In genomic region chr18:10128906-10129305, GRCh38 we compare ENCODE assay signal across 23 cellular contexts.
"Had no signal": no experiment of that assay in that cellular context is flagged by ENCODE, and none has a peak within 500 bp of the region (broad histone marks: within the 10 kb centered on the region; RNA-seq: fewer than 3 reads in every experiment).

No MANE protein-coding gene starts in this region.

- H3K36me3 ChIP-seq: esophagus squamous epithelium, ovary, right lobe of liver, suprapubic skin, upper lobe of right lung had no signal

- H3K27ac ChIP-seq: esophagus squamous epithelium, ovary, right lobe of liver, suprapubic skin, upper lobe of right lung had no signal

- DNase-seq: activated CD4-positive, alpha-beta T cell treated with anti-CD3 and anti-CD28 coated beads, Interleukin-2, amount 10 ng/mL, durations not matched to agents 24 days and 14 days; activated CD8-positive, alpha-beta T cell treated with anti-CD3 and anti-CD28 coated beads, Interleukin-2, amount 10 ng/mL, durations not matched to agents 7 days and 5 days; activated naive CD4-positive, alpha-beta T cell treated with Interleukin-2 at 50 U/mL for 16 hours; activated naive CD8-positive, alpha-beta T cell treated with anti-CD3 and anti-CD28 coated beads, Interleukin-2, amount 10 ng/mL, durations not matched to agents 7 days and 5 days; activated T-cell treated with anti-CD3 and anti-CD28 coated beads, Interleukin-2, amount 50 U/mL, for 24 hours; amygdala; dermis blood vessel endothelial cell; effector memory CD8-positive, alpha-beta T cell; esophagus squamous epithelium; hippocampal formation; islet precursor cell; naive thymus-derived CD4-positive, alpha-beta T cell; ovary; right lobe of liver; small intestine; stimulated activated CD4-positive, alpha-beta T cell treated with anti-CD3 and anti-CD28 coated beads, Interleukin-4, amount 100 ng/mL, for 1 hour; stimulated activated naive CD8-positive, alpha-beta T cell treated with anti-CD3 and anti-CD28 coated beads, Interleukin-15, amount 100 ng/mL, for 72 hours; T1000; upper lobe of right lung had no signal

- H3K27ac Mint-ChIP-seq: activated CD4-positive, alpha-beta T cell treated with anti-CD3 and anti-CD28 coated beads, Interleukin-2, amount 10 ng/mL, durations not matched to agents 24 days and 14 days; activated CD8-positive, alpha-beta T cell treated with anti-CD3 and anti-CD28 coated beads, Interleukin-2, amount 10 ng/mL, durations not matched to agents 7 days and 5 days; activated naive CD8-positive, alpha-beta T cell treated with anti-CD3 and anti-CD28 coated beads, Interleukin-2, amount 10 ng/mL, durations not matched to agents 7 days and 5 days; activated T-cell treated with anti-CD3 and anti-CD28 coated beads, Interleukin-2, amount 50 U/mL, for 24 hours; activated T-helper 2 cell treated with anti-CD3 and anti-CD28 coated beads, Interferon-gamma antibody, Interleukin-2, Interleukin-4, amounts not matched to agents 10 μg/mL and 5 μg/mL and 100 μg/mL, durations not matched to agents 14 hours and 24 hours and 36 hours; effector memory CD8-positive, alpha-beta T cell; naive thymus-derived CD4-positive, alpha-beta T cell had no signal

- H3K27me3 ChIP-seq: ovary, right lobe of liver, suprapubic skin, upper lobe of right lung had no signal

- H3K4me3 ChIP-seq: esophagus squamous epithelium, lung, ovary, right lobe of liver, suprapubic skin, upper lobe of right lung had no signal

- H3K4me3 Mint-ChIP-seq: activated CD4-positive, alpha-beta T cell treated with anti-CD3 and anti-CD28 coated beads, Interleukin-2, amount 10 ng/mL, durations not matched to agents 24 days and 14 days; activated CD8-positive, alpha-beta T cell treated with anti-CD3 and anti-CD28 coated beads, Interleukin-2, amount 10 ng/mL, durations not matched to agents 7 days and 5 days; activated naive CD8-positive, alpha-beta T cell treated with anti-CD3 and anti-CD28 coated beads, Interleukin-2, amount 10 ng/mL, durations not matched to agents 7 days and 5 days; activated T-cell treated with anti-CD3 and anti-CD28 coated beads, Interleukin-2, amount 50 U/mL, for 24 hours; effector memory CD8-positive, alpha-beta T cell; naive thymus-derived CD4-positive, alpha-beta T cell; stimulated activated naive CD8-positive, alpha-beta T cell treated with anti-CD3 and anti-CD28 coated beads, Interleukin-15, amount 100 ng/mL, for 72 hours had no signal

- H3K36me3 Mint-ChIP-seq: activated naive CD8-positive, alpha-beta T cell treated with anti-CD3 and anti-CD28 coated beads, Interleukin-2, amount 10 ng/mL, durations not matched to agents 7 days and 5 days; naive thymus-derived CD4-positive, alpha-beta T cell had no signal

- H3K4me1 Mint-ChIP-seq: activated naive CD8-positive, alpha-beta T cell treated with anti-CD3 and anti-CD28 coated beads, Interleukin-2, amount 10 ng/mL, durations not matched to agents 7 days and 5 days had no signal

- ATAC-seq: activated CD8-positive, alpha-beta T cell treated with anti-CD3 and anti-CD28 coated beads, Interleukin-2, amount 10 ng/mL, durations not matched to agents 7 days and 5 days; effector memory CD8-positive, alpha-beta T cell; left lobe of liver; naive thymus-derived CD4-positive, alpha-beta T cell; right lobe of liver; stimulated activated naive CD8-positive, alpha-beta T cell treated with anti-CD3 and anti-CD28 coated beads, Interleukin-15, amount 100 ng/mL, for 72 hours; upper lobe of right lung had no signal

- H3K9me3 Mint-ChIP-seq: activated CD4-positive, alpha-beta T cell treated with anti-CD3 and anti-CD28 coated beads, Interleukin-2, amount 10 ng/mL, durations not matched to agents 24 days and 14 days; activated naive CD8-positive, alpha-beta T cell treated with anti-CD3 and anti-CD28 coated beads, Interleukin-2, amount 10 ng/mL, durations not matched to agents 7 days and 5 days; activated T-cell treated with anti-CD3 and anti-CD28 coated beads, Interleukin-2, amount 50 U/mL, for 24 hours; activated T-helper 2 cell treated with anti-CD3 and anti-CD28 coated beads, Interferon-gamma antibody, Interleukin-2, Interleukin-4, amounts not matched to agents 10 μg/mL and 5 μg/mL and 100 μg/mL, durations not matched to agents 14 hours and 24 hours and 36 hours; stimulated activated naive CD8-positive, alpha-beta T cell treated with anti-CD3 and anti-CD28 coated beads, Interleukin-15, amount 100 ng/mL, for 72 hours had no signal

- H3K9me3 ChIP-seq: esophagus squamous epithelium, ovary, right lobe of liver, suprapubic skin, upper lobe of right lung had no signal
